3 cellular contexts compared by ENCODE assay signal in genomic region chr6:142341855-142342330, GRCh38.
TF ChIP-seq lines count a peak whose summit lies in the region.

No MANE protein-coding gene starts in this region.

TF ChIP-seq in SK-N-SH, 30 proteins besides CTCF, POLR2A, EP300 and RAD21:
- TF ChIP-seq MXI1 (IDR thresholded peaks at IDR 0.05; ENCODE audit: low read depth, low read length) (no peak), ZBTB33 (IDR thresholded peaks at IDR 0.05; ENCODE audit: borderline replicate concordance, low read depth) (no peak), TCF12 (IDR thresholded peaks at IDR 0.05) (no peak), FOSL2 (IDR thresholded peaks at IDR 0.05; ENCODE audit: borderline replicate concordance, low read depth) (no peak), GATA2 (CRISPR knock-in tag; IDR thresholded peaks at IDR 0.05) (no peak), TEAD4 (IDR thresholded peaks at IDR 0.05; ENCODE audit: borderline replicate concordance, insufficient read depth) (no peak), GABPA (IDR thresholded peaks at IDR 0.05; ENCODE audit: low read depth) (no peak), PBX3 (IDR thresholded peaks at IDR 0.05) (no peak)

TF ChIP-seq in SK-N-SH treated with all-trans-retinoic acid at 6 μM for 48 hours, 23 proteins besides CTCF, POLR2A, EP300 and RAD21:
- TF ChIP-seq POU6F1 (CRISPR knock-in tag; IDR thresholded peaks at IDR 0.05; ENCODE audit: borderline replicate concordance, low read depth): no peak

TF ChIP-seq in IMR-90, 13 proteins besides CTCF, POLR2A, EP300 and RAD21:
- no peak for TF ChIP-seq CHD1 (IDR thresholded peaks at IDR 0.05; ENCODE audit: low read depth, low read length)
- no peak for TF ChIP-seq FOS (IDR thresholded peaks at IDR 0.05; ENCODE audit: low read depth, low read length)
- TF ChIP-seq MAFK (IDR thresholded peaks at IDR 0.05; ENCODE audit: low read depth, low read length): no peak
- no peak for TF ChIP-seq CEBPB (IDR thresholded peaks at IDR 0.05; ENCODE audit: low read depth, low read length)
